8 cellular contexts compared by ENCODE assay signal in the genomic region with DNA sequence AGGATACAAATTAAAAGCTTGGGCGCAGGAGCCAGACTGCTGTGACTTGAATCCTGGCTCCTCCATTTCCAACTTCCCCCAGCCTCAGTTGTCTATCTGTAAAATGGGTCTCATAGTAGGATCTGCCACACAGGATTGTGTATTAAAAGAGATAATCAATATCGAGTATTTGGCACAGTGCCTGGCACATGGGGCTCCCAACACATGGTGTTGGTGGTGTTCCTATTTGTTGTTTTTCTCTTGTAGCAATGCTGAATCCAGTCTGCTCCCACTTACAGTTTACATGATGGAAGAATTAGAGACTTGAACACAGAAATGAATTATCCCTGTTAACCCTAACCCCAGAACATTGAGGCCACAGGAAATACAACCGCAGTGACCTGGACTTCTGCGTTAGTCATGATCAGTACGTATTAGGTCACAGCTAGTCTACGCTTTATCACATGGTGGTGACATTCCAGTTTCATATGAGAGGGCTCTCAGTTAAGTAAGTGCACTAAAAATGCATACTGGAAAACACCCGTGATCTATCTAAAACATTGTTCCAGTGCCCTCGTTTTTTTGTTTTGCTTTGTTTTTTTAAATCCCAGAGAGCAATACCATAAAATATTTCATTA.
DNase-seq lines count a peak whose midpoint lies in the region; ATAC-seq and TF ChIP-seq lines count a peak whose summit lies in the region.

No MANE protein-coding gene starts in this region.

- H3K4me3 ChIP-seq in gastroesophageal sphincter, result no peak overlapping the region

- ATAC-seq in activated CD8-positive, alpha-beta T cell treated with anti-CD3 and anti-CD28 coated beads for 36 hours, result no peak
- ATAC-seq in gastroesophageal sphincter (no peak), HG03108 (IDR thresholded peaks at IDR 0.05; ENCODE audit: unreplicated experiment) (no peak), HG03520 (IDR thresholded peaks at IDR 0.05; ENCODE audit: unreplicated experiment) (no peak)
- peak; percentile 26 for ATAC-seq in stimulated activated naive CD8-positive, alpha-beta T cell treated with anti-CD3 and anti-CD28 coated beads, Interleukin-15, Interleukin-2, amounts not matched to agents 100 U/mL and 50 U/mL, for 24 hours

- WGBS in gastroesophageal sphincter (ENCODE audit: low coverage in 1 of 2), 2 donors, result 33 to 67% methylated on average over 3 to 8 of the region's 8 CpGs

- CTCF ChIA-PET in activated CD8-positive, alpha-beta T cell treated with anti-CD3 and anti-CD28 coated beads for 36 hours (lab: Charles Lee), result interaction anchor here (1.3 to 1.4 kb wide), 2 partner anchors 9 kb away, joined by 3 read pairs; no protein-coding TSS in a partner anchor

- H3K9me3 ChIP-seq in gastroesophageal sphincter, result no peaks in the 10 kb centered on the region

- DNase-seq in HFFc6 (peak; percentile 95), RPMI8226 (no peak), posterior cingulate gyrus (no peak)
- no peak for DNase-seq in activated CD8-positive, alpha-beta T cell treated with anti-CD3 and anti-CD28 coated beads for 36 hours
- no peak for DNase-seq in stimulated activated naive CD8-positive, alpha-beta T cell treated with anti-CD3 and anti-CD28 coated beads, Interleukin-15, Interleukin-2, amounts not matched to agents 100 U/mL and 50 U/mL, for 24 hours

- TF ChIP-seq CTCF in HFFc6 (IDR thresholded peaks at IDR 0.05), result no peak
- no peak for TF ChIP-seq CTCF in activated CD8-positive, alpha-beta T cell treated with anti-CD3 and anti-CD28 coated beads for 36 hours (IDR thresholded peaks at IDR 0.05)
- TF ChIP-seq CTCF in gastroesophageal sphincter (IDR thresholded peaks at IDR 0.05), result no peak

- H3K4me1 ChIP-seq in gastroesophageal sphincter, result peaks cover 7 to 73% (median 34%) of the 10 kb centered on the region in 3 donors

- no peak for TF ChIP-seq POLR2A in gastroesophageal sphincter (IDR thresholded peaks at IDR 0.05)

- peak overlapping the region; percentile 16 to 79 (median 73) for H3K27ac ChIP-seq in gastroesophageal sphincter

- peaks cover 95% of the 10 kb centered on the region for H3K4me1 Mint-ChIP-seq in HFFc6 (ENCODE audit: low read depth)
- H3K4me1 Mint-ChIP-seq in activated CD8-positive, alpha-beta T cell treated with anti-CD3 and anti-CD28 coated beads for 36 hours (ENCODE audit: low read depth), result peaks cover 82% of the 10 kb centered on the region

- peaks cover 74% of the 10 kb centered on the region for H3K27me3 Mint-ChIP-seq in HFFc6 (ENCODE audit: insufficient read depth)
- H3K27me3 Mint-ChIP-seq in activated CD8-positive, alpha-beta T cell treated with anti-CD3 and anti-CD28 coated beads for 36 hours, result no peaks in the 10 kb centered on the region

- peak overlapping the region; percentile 94 for H3K27ac Mint-ChIP-seq in HFFc6
- peak overlapping the region; percentile 85 for H3K27ac Mint-ChIP-seq in activated CD8-positive, alpha-beta T cell treated with anti-CD3 and anti-CD28 coated beads for 36 hours

- peaks cover 11% of the 10 kb centered on the region for H3K9me3 Mint-ChIP-seq in HFFc6
- no peaks in the 10 kb centered on the region for H3K9me3 Mint-ChIP-seq in activated CD8-positive, alpha-beta T cell treated with anti-CD3 and anti-CD28 coated beads for 36 hours

- intact Hi-C loops in activated CD8-positive, alpha-beta T cell treated with anti-CD3 and anti-CD28 coated beads for 36 hours (cut with micrococcal nuclease), result no loop called here
- intact Hi-C loops in posterior cingulate gyrus (cut with DNase I), result loop anchor here (10.0 kb wide), 1 partner anchor 521 kb away; no protein-coding TSS in a partner anchor

- TF ChIP-seq EP300 in gastroesophageal sphincter (IDR thresholded peaks at IDR 0.05), result no peak

- POLR2A ChIA-PET in activated CD8-positive, alpha-beta T cell treated with anti-CD3 and anti-CD28 coated beads for 36 hours (lab: Charles Lee), result interaction anchor here (0.8 to 2.6 kb wide), 6 partner anchors 9 to 57 kb away, joined by 3 to 11 read pairs (median 4); no protein-coding TSS in a partner anchor

- H3K27me3 ChIP-seq in gastroesophageal sphincter, result no peaks in the 10 kb centered on the region

- H3K4me3 Mint-ChIP-seq in HFFc6, result peak overlapping the region; percentile 99
- H3K4me3 Mint-ChIP-seq in activated CD8-positive, alpha-beta T cell treated with anti-CD3 and anti-CD28 coated beads for 36 hours, result no peak overlapping the region

- peaks cover 89% of the 10 kb centered on the region for H3K36me3 Mint-ChIP-seq in HFFc6 (ENCODE audit: low read depth)
- H3K36me3 Mint-ChIP-seq in activated CD8-positive, alpha-beta T cell treated with anti-CD3 and anti-CD28 coated beads for 36 hours (ENCODE audit: low read depth), result peaks cover 86% of the 10 kb centered on the region

- H3K36me3 ChIP-seq in gastroesophageal sphincter, result peaks cover 0 to 48% of the 10 kb centered on the region in 2 donors
